In the genomic region with DNA sequence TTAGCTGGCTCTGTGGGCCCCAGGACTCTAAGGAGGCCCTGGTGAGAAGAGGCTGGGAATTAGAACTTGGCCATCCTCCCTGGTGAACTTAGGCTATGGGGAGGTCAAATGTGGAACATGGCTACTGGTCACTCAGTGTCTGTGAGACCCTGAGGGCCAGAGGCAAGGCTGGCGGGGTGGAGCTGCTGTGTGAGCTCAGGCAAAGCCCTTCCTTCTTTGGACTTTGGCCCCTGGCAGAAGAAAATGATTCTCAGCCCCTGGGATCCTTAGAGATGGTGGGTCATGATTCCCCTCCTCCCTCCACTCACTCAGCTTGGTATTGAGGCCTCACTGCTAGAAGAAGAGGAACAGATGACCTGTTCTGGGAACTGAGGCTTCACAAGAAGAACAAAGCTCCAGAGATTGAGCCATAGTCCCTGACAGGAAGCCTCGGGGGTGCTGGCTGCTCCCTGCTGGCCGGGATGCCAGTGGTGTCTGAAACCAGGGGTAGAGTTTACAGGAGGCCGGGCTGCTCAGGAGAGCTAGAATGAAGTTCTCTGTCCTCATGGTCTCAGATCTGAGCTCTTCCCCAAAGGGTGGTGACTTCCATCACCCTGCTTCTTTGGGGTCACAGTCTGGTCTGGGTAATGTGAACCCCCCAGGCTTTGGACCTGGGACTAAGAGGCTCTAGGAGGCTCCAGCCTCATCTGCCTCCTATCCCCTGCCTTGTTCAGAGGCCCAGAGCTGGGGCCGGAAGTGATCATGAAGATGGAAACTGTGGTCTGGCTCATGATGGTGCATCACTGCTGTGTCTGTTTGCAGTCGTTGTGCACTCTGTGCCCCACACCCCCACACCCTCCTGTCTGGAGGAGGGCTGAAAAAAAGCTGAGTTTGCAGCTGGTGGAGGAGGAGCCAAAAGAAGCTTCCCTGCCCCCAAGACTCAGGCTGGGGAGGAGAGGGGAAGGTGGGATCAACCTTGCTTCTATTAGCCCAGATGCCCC, we compare ENCODE assay signal across 8 cellular contexts. TPM values are rescaled to one million over a fixed set of nuclear protein-coding genes. Genes with fewer than 3 reads are reported as not detected.
DNase-seq lines count a peak whose midpoint lies in the region; ATAC-seq and TF ChIP-seq lines count a peak whose summit lies in the region.

No MANE protein-coding gene starts in this region.

- ATAC-seq in GM21390 (IDR thresholded peaks at IDR 0.05; ENCODE audit: unreplicated experiment) (peak; percentile 43), naive B cell (ENCODE audit: low read depth in 2 of 2) (peak; percentile 41 to 45)

- H3K4me1 ChIP-seq in effector memory CD4-positive, alpha-beta T cell (ENCODE audit: control insufficient read depth, insufficient read depth, low read length, poor library complexity, severe bottlenecking) = peaks cover 77% of the 10 kb centered on the region

- TF ChIP-seq CTCF in AG10803 (conservative IDR thresholded peaks at IDR 0.05; ENCODE audit: low read length) = peak; percentile 39

- no peaks in the 10 kb centered on the region for H3K36me3 Mint-ChIP-seq in naive B cell
- H3K36me3 Mint-ChIP-seq in stimulated activated naive CD8-positive, alpha-beta T cell treated with anti-CD3 and anti-CD28 coated beads, Interleukin-15, Interleukin-2, amounts not matched to agents 100 ng/mL and 50 ng/mL, for 24 hours (ENCODE audit: low read depth) = peaks cover 50% of the 10 kb centered on the region

- H3K27me3 ChIP-seq in effector memory CD4-positive, alpha-beta T cell (replicated peaks; ENCODE audit: control insufficient read depth, insufficient read depth, low read length, poor library complexity, severe bottlenecking) = no peaks in the 10 kb centered on the region

- peak overlapping the region; percentile 51 to 83 (median 72) for H3K4me3 Mint-ChIP-seq in naive B cell
- H3K4me3 Mint-ChIP-seq in stimulated activated naive CD8-positive, alpha-beta T cell treated with anti-CD3 and anti-CD28 coated beads, Interleukin-15, Interleukin-2, amounts not matched to agents 100 ng/mL and 50 ng/mL, for 24 hours = peak overlapping the region; percentile 76

- H3K36me3 ChIP-seq in effector memory CD4-positive, alpha-beta T cell (ENCODE audit: control insufficient read depth, insufficient read depth, low read length) = peaks cover 25% of the 10 kb centered on the region

- H3K9me3 ChIP-seq in effector memory CD4-positive, alpha-beta T cell (ENCODE audit: control insufficient read depth, low read length) = no peaks in the 10 kb centered on the region

- no peaks in the 10 kb centered on the region for H3K27me3 Mint-ChIP-seq in naive B cell
- no peaks in the 10 kb centered on the region for H3K27me3 Mint-ChIP-seq in stimulated activated naive CD8-positive, alpha-beta T cell treated with anti-CD3 and anti-CD28 coated beads, Interleukin-15, Interleukin-2, amounts not matched to agents 100 ng/mL and 50 ng/mL, for 24 hours

- in situ Hi-C loops in KBM-7 (cut with MboI; ENCODE audit: low pct_unique_long_range_greater_than_20kb, low sequenced_read_pairs) = no loop called here

- H3K4me3 ChIP-seq in AG10803 (ENCODE audit: low read length) = peak overlapping the region; percentile 78
- H3K4me3 ChIP-seq in effector memory CD4-positive, alpha-beta T cell (ENCODE audit: insufficient read depth, low read depth, low read length, poor library complexity, severe bottlenecking) = peak overlapping the region; percentile 24

- peak overlapping the region; percentile 98 for H3K27ac ChIP-seq in effector memory CD4-positive, alpha-beta T cell (ENCODE audit: insufficient read depth, low read length, poor library complexity, severe bottlenecking)

- peak overlapping the region; percentile 96 to 99 (median 98) for H3K27ac Mint-ChIP-seq in naive B cell
- H3K27ac Mint-ChIP-seq in stimulated activated naive CD8-positive, alpha-beta T cell treated with anti-CD3 and anti-CD28 coated beads, Interleukin-15, Interleukin-2, amounts not matched to agents 100 ng/mL and 50 ng/mL, for 24 hours = peak overlapping the region; percentile 99

- DNase-seq in AG10803 (ENCODE audit: low read depth) (peak; percentile 85), KBM-7 (peak; percentile 92), naive B cell (peak; percentile 62), LoVo (ENCODE audit: low spot score) (no peak)
- peak; percentile 87 to 90 for DNase-seq in activated CD4-positive, alpha-beta T cell treated with anti-CD3 and anti-CD28 coated beads, Interleukin-2, amount 50 U/mL, for 4 hours
- peak; percentile 82 to 88 (median 83) for DNase-seq in effector memory CD4-positive, alpha-beta T cell

- no peaks in the 10 kb centered on the region for H3K9me3 Mint-ChIP-seq in naive B cell
- no peaks in the 10 kb centered on the region for H3K9me3 Mint-ChIP-seq in stimulated activated naive CD8-positive, alpha-beta T cell treated with anti-CD3 and anti-CD28 coated beads, Interleukin-15, Interleukin-2, amounts not matched to agents 100 ng/mL and 50 ng/mL, for 24 hours

- peaks cover 47 to 65% (median 64%) of the 10 kb centered on the region in 3 donors for H3K4me1 Mint-ChIP-seq in naive B cell
- peaks cover 85% of the 10 kb centered on the region for H3K4me1 Mint-ChIP-seq in stimulated activated naive CD8-positive, alpha-beta T cell treated with anti-CD3 and anti-CD28 coated beads, Interleukin-15, Interleukin-2, amounts not matched to agents 100 ng/mL and 50 ng/mL, for 24 hours (ENCODE audit: low read depth)

RNA-seq across cellular contexts. Expression of a gene that starts 0.9 kb away (rescaled TPM):
- under 1 TPM in 3 of 6 donors, not detected in 3; 0.09 to 0.57 (median 0.31) TPM for polyA plus RNA-seq in naive B cell (ENCODE audit: low read depth in 6 of 6)

RNA-seq across cellular contexts. Expression of a gene that starts 2.1 kb away (rescaled TPM):
- not detected for polyA plus RNA-seq in naive B cell (ENCODE audit: low read depth in 6 of 6)

RNA-seq across cellular contexts. Expression of a gene that starts 9.1 kb away (rescaled TPM):
- polyA plus RNA-seq in naive B cell (ENCODE audit: low read depth in 6 of 6) = 1 to 10 TPM; 2.6 to 9.2 (median 5.0) TPM

RNA-seq across cellular contexts. Expression of a gene that starts 21.3 kb away (rescaled TPM):
- under 1 TPM in 1 of 6 donors, not detected in 5; 0.12 TPM for polyA plus RNA-seq in naive B cell (ENCODE audit: low read depth in 6 of 6)

RNA-seq across cellular contexts. Expression of a gene that starts 33.8 kb away (rescaled TPM):
- polyA plus RNA-seq in naive B cell (ENCODE audit: low read depth in 6 of 6) = under 1 TPM in 1 of 6 donors, not detected in 5; 0.27 TPM
